1 cellular context compared by ENCODE assay signal in genomic region chr19:18233224-18233825, GRCh38.
A peak's percentile ranks its signal among the peaks of the same experiment; 100 is the strongest.
TF ChIP-seq lines count a peak whose summit lies in the region.

No MANE protein-coding gene starts in this region.

TF ChIP-seq in HepG2, 621 proteins besides CTCF, POLR2A, EP300 and RAD21 (continued from another document and continues in another):
- TF ChIP-seq ZBTB34 (CRISPR knock-in tag; IDR thresholded peaks at IDR 0.05) (no peak), ZSCAN20 (CRISPR knock-in tag; IDR thresholded peaks at IDR 0.05; ENCODE audit: borderline replicate concordance) (peak; percentile 76; the same call in 1 of the 2 replicates), ZNF761 (CRISPR knock-in tag; conservative IDR thresholded peaks at IDR 0.05) (peak; percentile 79; the same call in 1 of the 2 replicates), ZNF576 (CRISPR knock-in tag; IDR thresholded peaks at IDR 0.05) (0 out of 2 replicates have a peak, but pooled peaks have one; percentile 14), ZBTB38 (CRISPR knock-in tag; IDR thresholded peaks at IDR 0.05) (no peak), ZNF260 (CRISPR knock-in tag; IDR thresholded peaks at IDR 0.05; ENCODE audit: borderline replicate concordance, low read depth) (no peak), ZNF781 (CRISPR knock-in tag; IDR thresholded peaks at IDR 0.05; ENCODE audit: borderline replicate concordance, not compliant biosample characterization) (peak; percentile 97), STAT6 (CRISPR knock-in tag; IDR thresholded peaks at IDR 0.05; ENCODE audit: borderline replicate concordance) (no peak), MAFF (IDR thresholded peaks at IDR 0.05; ENCODE audit: low read depth, low read length) (no peak), ZEB1 (IDR thresholded peaks at IDR 0.05; ENCODE audit: insufficient replicate concordance, low read depth) (no peak), ZNF143 (CRISPR knock-in tag; IDR thresholded peaks at IDR 0.05) (no peak; the same call in 1 of the 2 replicates), ZBTB33 (CRISPR knock-in tag; IDR thresholded peaks at IDR 0.05) (0 out of 2 replicates have a peak, but pooled peaks have one; percentile 28), ASH2L (IDR thresholded peaks at IDR 0.05; ENCODE audit: insufficient read length, low read depth, low read length) (no peak), KIAA2018 (CRISPR knock-in tag; IDR thresholded peaks at IDR 0.05; ENCODE audit: borderline replicate concordance) (no peak), PLSCR1 (CRISPR knock-in tag; IDR thresholded peaks at IDR 0.05; ENCODE audit: borderline replicate concordance) (peak; percentile 48; the same call in 1 of the 2 replicates), ZNF574 (CRISPR knock-in tag; IDR thresholded peaks at IDR 0.05) (peak; percentile 79), PATZ1 (CRISPR knock-in tag; IDR thresholded peaks at IDR 0.05) (peak; percentile 54; the same call in 1 of the 2 replicates), ZC3H4 (CRISPR knock-in tag; IDR thresholded peaks at IDR 0.05; ENCODE audit: borderline replicate concordance) (no peak), TRIM24 (CRISPR knock-in tag; IDR thresholded peaks at IDR 0.05) (no peak), ZNF30 (CRISPR knock-in tag; IDR thresholded peaks at IDR 0.05) (peak; percentile 93), PHF21A (CRISPR knock-in tag; IDR thresholded peaks at IDR 0.05) (no peak), JUNB (CRISPR knock-in tag; IDR thresholded peaks at IDR 0.05; ENCODE audit: borderline replicate concordance) (peak; percentile 53; the same call in 1 of the 2 replicates), ZNF616 (CRISPR knock-in tag; IDR thresholded peaks at IDR 0.05; ENCODE audit: low read depth) (peak; percentile 96), ZNF75D (CRISPR knock-in tag; IDR thresholded peaks at IDR 0.05; ENCODE audit: borderline replicate concordance) (peak; percentile 95; the same call in 1 of the 2 replicates), SP1 (IDR thresholded peaks at IDR 0.05) (no peak), SP1 (CRISPR knock-in tag; IDR thresholded peaks at IDR 0.05) (no peak), ATF6 (CRISPR knock-in tag; conservative IDR thresholded peaks at IDR 0.05) (no peak), NAIF1 (CRISPR knock-in tag; IDR thresholded peaks at IDR 0.05; ENCODE audit: borderline replicate concordance) (peak; percentile 82; the same call in 1 of the 2 replicates), NCOA2 (CRISPR knock-in tag; IDR thresholded peaks at IDR 0.05) (peak; percentile 64), ZNF441 (CRISPR knock-in tag; IDR thresholded peaks at IDR 0.05; ENCODE audit: borderline replicate concordance) (peak; percentile 91)
